15 cellular contexts compared by ENCODE assay signal in the genomic region with DNA sequence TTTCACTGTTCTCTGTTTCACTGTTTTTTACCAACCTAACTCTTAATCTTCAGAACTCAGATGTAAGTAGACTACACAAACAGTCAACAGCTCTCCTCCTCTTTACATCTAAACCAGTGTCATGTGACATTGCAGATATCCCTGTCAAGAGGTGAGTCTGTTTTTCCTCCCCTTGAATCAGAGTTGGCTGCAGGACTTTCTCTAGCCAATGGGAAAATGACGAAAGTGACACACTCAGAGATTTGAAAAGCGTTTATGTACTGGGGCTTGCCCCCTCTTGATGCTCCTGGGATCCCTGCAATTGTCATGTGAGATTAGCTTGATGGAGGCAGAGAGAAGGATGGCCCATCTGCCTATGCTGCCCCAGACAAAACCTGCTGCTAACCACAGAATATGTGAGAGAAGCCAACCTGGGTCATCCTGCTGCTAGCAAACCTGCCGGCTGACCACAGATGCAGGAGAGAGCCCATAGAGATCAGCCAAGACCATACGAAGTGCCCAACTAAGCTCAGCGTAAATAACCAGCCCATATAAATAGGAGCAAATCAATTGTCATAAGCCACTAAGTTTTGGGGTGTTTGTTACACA.
DNase-seq lines count a peak whose midpoint lies in the region; ATAC-seq, FAIRE-seq and TF ChIP-seq lines count a peak whose summit lies in the region.
"Had no signal": no experiment of that assay in that cellular context is flagged by ENCODE, and none has a peak within 500 bp of the region (broad histone marks: within the 10 kb centered on the region; RNA-seq: fewer than 3 reads in every experiment).

No MANE protein-coding gene starts in this region.

- H3K9ac ChIP-seq in OCI-LY1 (ENCODE audit: low read length) = no peak overlapping the region; the same call in 1 of the 2 replicates
- H3K9ac ChIP-seq: BLaER1 treated with 17β-estradiol and CSF1 and Interleukin-3, amounts not matched to agents 10 nM and 100 nM; GM23248 had no signal

- no peak overlapping the region for H2AFZ ChIP-seq in OCI-LY1 (ENCODE audit: low read length)
- H2AFZ ChIP-seq: GM23248 had no signal

- TF ChIP-seq CTCF in OCI-LY1 (IDR thresholded peaks at IDR 0.05; ENCODE audit: low read length) = no peak

- H3K9me3 ChIP-seq in OCI-LY1 (ENCODE audit: low read length) (no peaks in the 10 kb centered on the region), small intestine (ENCODE audit: control insufficient read depth, low read depth) (no peaks in the 10 kb centered on the region)
- H3K9me3 ChIP-seq: BLaER1 treated with 17β-estradiol and CSF1 and Interleukin-3, amounts not matched to agents 10 nM and 100 nM had no signal

- DNase-seq in NCI-H510A treated with DMSO at 0.1 percent for 48 hours (lab: John Stamatoyannopoulos, UW) (peak; percentile 44), NCI-H510A (lab: John Stamatoyannopoulos, UW) (no peak), cerebellar cortex (ENCODE audit: low spot score) (peak; percentile 80), anterior cingulate cortex (lab: John Stamatoyannopoulos, UW) (no peak), small intestine (no peak)
- DNase-seq: 8988T; AML-193; CD4-positive, CD25-positive, alpha-beta regulatory T cell; DMS53; GM23248; H7 had no signal

- H3K27me3 ChIP-seq in OCI-LY1 (ENCODE audit: insufficient read depth, low read length) = no peaks in the 10 kb centered on the region
- H3K27me3 ChIP-seq in small intestine (ENCODE audit: control insufficient read depth in 2 of 2, insufficient read depth in 2 of 2, low read length in 2 of 2) = no peaks in the 10 kb centered on the region
- H3K27me3 ChIP-seq: BLaER1 treated with 17β-estradiol and CSF1 and Interleukin-3, amounts not matched to agents 10 nM and 100 nM had no signal

- H3F3A ChIP-seq in OCI-LY1 (ENCODE audit: insufficient read depth, low read length) = no peaks in the 10 kb centered on the region

- H3K27ac ChIP-seq in OCI-LY1 (ENCODE audit: low read depth, low read length, poor library complexity, severe bottlenecking) (peak overlapping the region; percentile 99), small intestine (ENCODE audit: low read depth in 1 of 2, low read length in 1 of 2) (no peak overlapping the region)
- H3K27ac ChIP-seq: BLaER1 treated with 17β-estradiol and CSF1 and Interleukin-3, amounts not matched to agents 10 nM and 100 nM; GM23248; HL-60 had no signal

- no peak for FAIRE-seq in small intestine (lab: Jason Lieb, UNC)

- no peak overlapping the region for H3K27ac Mint-ChIP-seq in stimulated activated memory B cell treated with anti-CD40 and anti-IgM and Interleukin-4, amounts not matched to agents 10 μg/mL and 1 μg/mL and 100 μg/mL, for 72 hours

- H3K36me3 Mint-ChIP-seq in stimulated activated memory B cell treated with anti-CD40 and anti-IgM and Interleukin-4, amounts not matched to agents 10 μg/mL and 1 μg/mL and 100 μg/mL, for 72 hours = no peaks in the 10 kb centered on the region
- H3K36me3 Mint-ChIP-seq: CD4-positive, CD25-positive, alpha-beta regulatory T cell had no signal

- no peaks in the 10 kb centered on the region for H3K9me2 ChIP-seq in OCI-LY1 (ENCODE audit: low read depth, low read length)

- no peak overlapping the region for H3K4me3 Mint-ChIP-seq in stimulated activated memory B cell treated with anti-CD40 and anti-IgM and Interleukin-4, amounts not matched to agents 10 μg/mL and 1 μg/mL and 100 μg/mL, for 72 hours
- H3K4me3 Mint-ChIP-seq: CD4-positive, CD25-positive, alpha-beta regulatory T cell had no signal

- no peak overlapping the region for H3K4me3 ChIP-seq in OCI-LY1 (ENCODE audit: low read depth, low read length, poor library complexity, severe bottlenecking)
- H3K4me3 ChIP-seq in small intestine (ENCODE audit: low read depth in 1 of 2, low read length in 2 of 2) = no peak overlapping the region
- H3K4me3 ChIP-seq: BLaER1 treated with 17β-estradiol and CSF1 and Interleukin-3, amounts not matched to agents 10 nM and 100 nM; GM23248 had no signal

- no peak overlapping the region for H3K4me2 ChIP-seq in OCI-LY1 (ENCODE audit: low read length)
- H3K4me2 ChIP-seq: BLaER1 treated with 17β-estradiol and CSF1 and Interleukin-3, amounts not matched to agents 10 nM and 100 nM had no signal

- H3K36me3 ChIP-seq in OCI-LY1 (ENCODE audit: insufficient read depth, low read length) (no peaks in the 10 kb centered on the region), small intestine (ENCODE audit: control insufficient read depth in 2 of 2, insufficient read depth in 2 of 2, low read length in 2 of 2) (no peaks in the 10 kb centered on the region)
- H3K36me3 ChIP-seq: BLaER1 treated with 17β-estradiol and CSF1 and Interleukin-3, amounts not matched to agents 10 nM and 100 nM had no signal

- no peaks in the 10 kb centered on the region for H3K4me1 Mint-ChIP-seq in stimulated activated memory B cell treated with anti-CD40 and anti-IgM and Interleukin-4, amounts not matched to agents 10 μg/mL and 1 μg/mL and 100 μg/mL, for 72 hours
- H3K4me1 Mint-ChIP-seq: CD4-positive, CD25-positive, alpha-beta regulatory T cell had no signal

- 71 to 79% (median 72%) methylated on average over 5 of the region's 5 CpGs for WGBS in small intestine, 3 donors

- no peak for ATAC-seq in stimulated activated memory B cell treated with anti-CD40 and anti-IgM and Interleukin-4, amounts not matched to agents 10 μg/mL and 1 μg/mL and 100 μg/mL, for 72 hours

- no peaks in the 10 kb centered on the region for H4K20me1 ChIP-seq in OCI-LY1 (ENCODE audit: insufficient read depth, low read length)

- no peaks in the 10 kb centered on the region for H3K79me2 ChIP-seq in OCI-LY1 (ENCODE audit: insufficient read depth, low read length)

- H3K9me3 Mint-ChIP-seq in stimulated activated memory B cell treated with anti-CD40 and anti-IgM and Interleukin-4, amounts not matched to agents 10 μg/mL and 1 μg/mL and 100 μg/mL, for 72 hours = peaks cover 3% of the 10 kb centered on the region

- H3K4me1 ChIP-seq in OCI-LY1 (ENCODE audit: insufficient read depth, low read length, severe bottlenecking) (peaks cover 96% of the 10 kb centered on the region), small intestine (ENCODE audit: control insufficient read depth in 2 of 2, insufficient read depth in 1 of 2, low read depth in 1 of 2, low read length in 1 of 2) (no peaks in the 10 kb centered on the region)

- no peaks in the 10 kb centered on the region for H3K27me3 Mint-ChIP-seq in stimulated activated memory B cell treated with anti-CD40 and anti-IgM and Interleukin-4, amounts not matched to agents 10 μg/mL and 1 μg/mL and 100 μg/mL, for 72 hours
- H3K27me3 Mint-ChIP-seq: CD4-positive, CD25-positive, alpha-beta regulatory T cell had no signal

Comparison
In these comparisons a context has a peak if more than half of its experiments do, and no peak if none do; other contexts are left out.
1. DNase-seq: peak in NCI-H510A treated with DMSO at 0.1 percent for 48 hours (single experiment) and cerebellar cortex (single experiment); none in NCI-H510A (single experiment), anterior cingulate cortex (0 of 58) and small intestine (single experiment).